Comparison of ENCODE assay signal across 8 cellular contexts in genomic region chr11:118152552-118153471, GRCh38. TPM values are rescaled to one million over a fixed set of nuclear protein-coding genes. Genes with fewer than 3 reads are reported as not detected.
DNase-seq lines count a peak whose midpoint lies in the region; ATAC-seq and TF ChIP-seq lines count a peak whose summit lies in the region.

A gene with protein sequence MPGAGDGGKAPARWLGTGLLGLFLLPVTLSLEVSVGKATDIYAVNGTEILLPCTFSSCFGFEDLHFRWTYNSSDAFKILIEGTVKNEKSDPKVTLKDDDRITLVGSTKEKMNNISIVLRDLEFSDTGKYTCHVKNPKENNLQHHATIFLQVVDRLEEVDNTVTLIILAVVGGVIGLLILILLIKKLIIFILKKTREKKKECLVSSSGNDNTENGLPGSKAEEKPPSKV (minus strand): TSS chr11:118152823. CDS start chr11:118152673, 150 bp downstream.

- H3K36me3 ChIP-seq in HUES6 (ENCODE audit: control insufficient read depth, insufficient read depth, low read length) (no peaks in the 10 kb centered on the region), lower lobe of right lung (no peaks in the 10 kb centered on the region), testis (ENCODE audit: low read depth, missing control alignments) (no peaks in the 10 kb centered on the region)

- no peaks in the 10 kb centered on the region for H3K9me3 Mint-ChIP-seq in endothelial cell (ENCODE audit: unreplicated experiment)

- peak within 1 kb of the TSS; percentile 88 for H3K4me3 Mint-ChIP-seq in T-helper 17 cell
- peak within 1 kb of the TSS; percentile 76 for H3K4me3 Mint-ChIP-seq in endothelial cell (ENCODE audit: unreplicated experiment)

- H3K9me3 ChIP-seq in HUES6 (ENCODE audit: control insufficient read depth, insufficient read depth, low read depth, low read length), result no peaks in the 10 kb centered on the region
- H3K9me3 ChIP-seq in T-helper 17 cell (ENCODE audit: control insufficient read depth, low read length, poor library complexity, severe bottlenecking), result no peaks in the 10 kb centered on the region
- no peaks in the 10 kb centered on the region for H3K9me3 ChIP-seq in lower lobe of right lung
- H3K9me3 ChIP-seq in testis, result no peaks in the 10 kb centered on the region

- intact Hi-C loops in lower lobe of right lung (cut with DNase I), result no loop called here
- intact Hi-C loops in testis (cut with DNase I; ENCODE audit: low total_unique reads), result no loop called here

- H3K4me1 Mint-ChIP-seq in T-helper 17 cell (peaks cover 6% of the 10 kb centered on the region), endothelial cell (ENCODE audit: unreplicated experiment) (peaks cover 17% of the 10 kb centered on the region)

- H3K27ac ChIP-seq in C4-2B (peak within 1 kb of the TSS; percentile 24), HUES6 (ENCODE audit: low read depth, low read length) (no peak within 1 kb of the TSS), lower lobe of right lung (no peak within 1 kb of the TSS), testis (no peak within 1 kb of the TSS)

- H3K36me3 Mint-ChIP-seq in T-helper 17 cell (ENCODE audit: low read depth) (no peaks in the 10 kb centered on the region), endothelial cell (ENCODE audit: low read depth, unreplicated experiment) (no peaks in the 10 kb centered on the region)

- DNase-seq in T-helper 17 cell, result peak in 2 of 3 donors; percentile 13 to 20
- peak; percentile 62 for DNase-seq in endothelial cell (ENCODE audit: low spot score)
- DNase-seq in lower lobe of right lung, result peak; percentile 73
- peak; percentile 75 for DNase-seq in testis

- H3K9ac ChIP-seq in HUES6 (ENCODE audit: low read length), result no peak within 1 kb of the TSS

- WGBS in testis, 2 donors, result 0 to 1% methylated on average over 1 to 72 of the region's 88 CpGs

- peak; percentile 61 for ATAC-seq in T-helper 17 cell
- ATAC-seq in lower lobe of right lung, result peak; percentile 79 to 86
- no peak for ATAC-seq in GM18511 (IDR thresholded peaks at IDR 0.05; ENCODE audit: unreplicated experiment)
- no peak for ATAC-seq in GM21367 (IDR thresholded peaks at IDR 0.05; ENCODE audit: unreplicated experiment)

- H3K4me1 ChIP-seq in HUES6 (ENCODE audit: control insufficient read depth, insufficient read depth, low read length) (peaks cover 48% of the 10 kb centered on the region), lower lobe of right lung (peaks cover 19% of the 10 kb centered on the region), testis (peaks cover 13% of the 10 kb centered on the region)

- H3K27me3 Mint-ChIP-seq in T-helper 17 cell (peaks cover 66% of the 10 kb centered on the region), endothelial cell (ENCODE audit: unreplicated experiment) (peaks cover 12% of the 10 kb centered on the region)

- TF ChIP-seq POLR2A in testis (IDR thresholded peaks at IDR 0.05), result no peak

- TF ChIP-seq CTCF in C4-2B (conservative IDR thresholded peaks at IDR 0.05) (no peak), endothelial cell (IDR thresholded peaks at IDR 0.05; ENCODE audit: unreplicated experiment) (no peak), lower lobe of right lung (IDR thresholded peaks at IDR 0.05) (no peak), testis (IDR thresholded peaks at IDR 0.05) (no peak)

- H3K27me3 ChIP-seq in HUES6 (ENCODE audit: control insufficient read depth, insufficient read depth, low read length) (peaks cover 99% of the 10 kb centered on the region), lower lobe of right lung (ENCODE audit: low read depth) (peaks cover 57% of the 10 kb centered on the region), testis (no peaks in the 10 kb centered on the region)

- H3K27ac Mint-ChIP-seq in T-helper 17 cell (no peak within 1 kb of the TSS), endothelial cell (ENCODE audit: unreplicated experiment) (no peak within 1 kb of the TSS)

- H3K4me3 ChIP-seq in HUES6 (ENCODE audit: low read depth, low read length), result peak within 1 kb of the TSS; percentile 77
- H3K4me3 ChIP-seq in lower lobe of right lung, result peak within 1 kb of the TSS; percentile 56
- peak within 1 kb of the TSS; percentile 39 to 64 for H3K4me3 ChIP-seq in testis

RNA-seq across cellular contexts. Expression of the gene that starts here (rescaled TPM):
- total RNA-seq in T-helper 17 cell (not detected), endothelial cell (ENCODE audit: unreplicated experiment) (3.1 TPM), lower lobe of right lung (6.0 TPM), testis (1 to 10 TPM; 1.9 to 2.0 TPM)
- polyA plus RNA-seq in testis (ENCODE audit: insufficient read depth, low read depth, low replicate concordance), result 4.9 TPM

Comparison
In these comparisons a context has a peak if more than half of its experiments do, and no peak if none do; other contexts are left out.
1. Peak in DNase-seq and ATAC-seq in T-helper 17 cell; RNA of the gene not detected or under 1 TPM.
2. ATAC-seq: peak in lower lobe of right lung (2 of 2); none in GM18511 (single experiment) and GM21367 (single experiment).
3. DNase-seq: peak in every context shown above with its lines; median percentile 75 in testis; 73 in lower lobe of right lung; 62 in endothelial cell; 16 in T-helper 17 cell.
4. Peak in every context shown above with its lines, with median percentiles within 50 percentile points of each other: H3K4me3 ChIP-seq.